1 cellular context compared by ENCODE assay signal in genomic region chr12:26832817-26833691, GRCh38.
TF ChIP-seq lines count a peak whose summit lies in the region.

TSS of gene ITPR2 (minus strand) at chr12:26833194. CDS start at chr12:26832781, 413 bp downstream.

TF ChIP-seq in HepG2, 621 proteins besides CTCF, POLR2A, EP300 and RAD21 (continued from another document):
- TF ChIP-seq HMGXB3 (CRISPR knock-in tag; IDR thresholded peaks at IDR 0.05; ENCODE audit: borderline replicate concordance) (peak; percentile 31; the same call in 1 of the 2 replicates), TGIF2 (CRISPR knock-in tag; IDR thresholded peaks at IDR 0.05) (peak; percentile 84), SP4 (CRISPR knock-in tag; IDR thresholded peaks at IDR 0.05) (peak; percentile 63; the same call in 1 of the 2 replicates), DRAP1 (CRISPR knock-in tag; IDR thresholded peaks at IDR 0.05) (peak; percentile 94), ZNF260 (CRISPR knock-in tag; IDR thresholded peaks at IDR 0.05; ENCODE audit: borderline replicate concordance, low read depth) (no peak), ATF6 (CRISPR knock-in tag; conservative IDR thresholded peaks at IDR 0.05) (0 out of 2 replicates have a peak, but pooled peaks have one; percentile 71), LRRFIP1 (CRISPR knock-in tag; conservative IDR thresholded peaks at IDR 0.05) (no peak), SOX13 (IDR thresholded peaks at IDR 0.05) (0 out of 2 replicates have a peak, but pooled peaks have one; percentile 33), SOX13 (CRISPR knock-in tag; conservative IDR thresholded peaks at IDR 0.05 in 1 of 2, IDR thresholded peaks at IDR 0.05 in 1 of 2) (0 out of 4 replicates have a peak, but pooled peaks of 1 of the 2 experiments have one; percentile 56), MLLT10 (CRISPR knock-in tag; IDR thresholded peaks at IDR 0.05) (no peak), ZNF891 (CRISPR knock-in tag; IDR thresholded peaks at IDR 0.05) (no peak), DNMT1 (CRISPR knock-in tag; IDR thresholded peaks at IDR 0.05) (no peak), KLF11 (CRISPR knock-in tag; IDR thresholded peaks at IDR 0.05) (peak; percentile 53; the same call in 1 of the 2 replicates)
TF ChIP-seq in HepG2: peak in this region for 165.
